ENCODE assay signal across 8 cellular contexts in the genomic region with DNA sequence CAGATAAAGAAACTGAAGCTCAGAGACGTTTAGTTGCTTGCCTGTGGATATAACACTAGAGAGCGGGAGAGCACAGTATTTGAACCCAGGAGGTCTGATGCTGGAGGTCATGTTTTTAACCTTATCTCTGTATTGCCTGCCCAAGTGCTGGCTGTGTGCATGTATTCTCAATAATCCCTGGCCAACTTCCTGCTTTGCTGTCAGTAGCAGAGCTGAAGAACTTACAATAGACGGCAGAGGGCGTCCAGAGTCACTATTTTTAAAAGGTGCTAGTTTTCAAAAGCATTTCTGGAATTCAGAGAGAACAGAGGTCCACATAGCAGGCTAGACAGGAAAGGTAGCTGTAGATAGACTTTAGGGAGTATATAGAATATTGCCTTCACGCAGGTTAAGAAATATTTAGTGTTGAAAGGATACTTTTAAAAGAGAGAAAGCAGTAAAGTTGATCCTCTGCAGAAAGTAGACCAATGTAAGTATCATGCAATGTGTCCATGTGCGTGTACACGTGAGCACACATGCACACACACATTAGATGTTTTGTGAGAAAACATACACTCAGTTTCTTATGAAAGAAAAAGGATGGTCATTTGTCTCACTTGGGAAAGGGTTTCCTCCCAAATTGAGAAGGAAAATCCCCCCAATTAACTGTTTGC. TPM values are rescaled to one million over a fixed set of nuclear protein-coding genes. Genes with fewer than 3 reads are reported as not detected.
DNase-seq lines count a peak whose midpoint lies in the region; ATAC-seq, FAIRE-seq and TF ChIP-seq lines count a peak whose summit lies in the region.

No MANE protein-coding gene starts in this region.

- H3K79me2 ChIP-seq in H1 (ENCODE audit: control insufficient read depth in 1 of 2, insufficient read depth in 2 of 2, low read length in 2 of 2) (no peaks in the 10 kb centered on the region), mesendoderm (ENCODE audit: control insufficient read depth, insufficient read depth, low read length) (no peaks in the 10 kb centered on the region)

- H3K79me1 ChIP-seq in H1 (ENCODE audit: low read depth, low read length) (no peaks in the 10 kb centered on the region), mesendoderm (ENCODE audit: low read length) (no peaks in the 10 kb centered on the region)

- H2BK12ac ChIP-seq in H1 (ENCODE audit: low read depth, low read length): no peak overlapping the region

- no peak overlapping the region for H2AK5ac ChIP-seq in H1 (ENCODE audit: low read depth, low read length)
- H2AK5ac ChIP-seq in mesendoderm (ENCODE audit: low read length): no peak overlapping the region

- CTCF ChIA-PET in AG04450 (lab: Charles Lee) (interaction anchor here (0.5 to 3.1 kb wide), 49 partner anchors 9 to 515 kb away, joined by 3 to 65 read pairs (median 4); partner anchors contain the start of genes MRPS27 and PTCD2), H1 (lab: Charles Lee; ENCODE audit: partially characterized antibody) (interaction anchor here (0.7 to 5.0 kb wide), 27 partner anchors 9 to 592 kb away, joined by 3 to 38 read pairs (median 4); partner anchors contain the start of genes MRPS27 and PTCD2)

- H3K4me3 ChIP-seq in AG04450 (ENCODE audit: low read depth, low read length): no peak overlapping the region
- H3K4me3 ChIP-seq in H1 (ENCODE audit: extremely low read depth in 1 of 4, insufficient read depth in 2 of 4, low read depth in 3 of 4, low read length in 4 of 4): no peak overlapping the region
- H3K4me3 ChIP-seq in mesendoderm (ENCODE audit: low read length): no peak overlapping the region
- H3K4me3 ChIP-seq in tibial nerve: no peak overlapping the region

- H3K9me3 ChIP-seq in AG04450 (ENCODE audit: control insufficient read depth, insufficient read depth, low read length): no peaks in the 10 kb centered on the region
- no peaks in the 10 kb centered on the region for H3K9me3 ChIP-seq in H1 (ENCODE audit: insufficient read depth in 2 of 2, low read depth in 1 of 2, low read length in 1 of 2)
- no peaks in the 10 kb centered on the region for H3K9me3 ChIP-seq in tibial nerve

- peak; percentile 70 to 77 for TF ChIP-seq RAD21 in H1 (IDR thresholded peaks at IDR 0.05 in 1 of 2, conservative IDR thresholded peaks at IDR 0.05 in 1 of 2; ENCODE audit: low read depth in 2 of 2, low read length in 2 of 2)

- H2BK5ac ChIP-seq in H1 (ENCODE audit: low read depth, low read length) (no peak overlapping the region; the same call in 1 of the 2 replicates), mesendoderm (ENCODE audit: low read length) (no peak overlapping the region)

- TF ChIP-seq EP300 in H1 (IDR thresholded peaks at IDR 0.05; ENCODE audit: borderline replicate concordance in 1 of 2, low read depth in 2 of 2, low read length in 2 of 2) (no peak), tibial nerve (IDR thresholded peaks at IDR 0.05) (no peak)

- peak; percentile 83 for TF ChIP-seq CTCF in AG04450 (IDR thresholded peaks at IDR 0.05; ENCODE audit: low read depth, low read length)
- TF ChIP-seq CTCF in GM12874 (IDR thresholded peaks at IDR 0.05; ENCODE audit: insufficient read depth, low read depth, low read length): peak; percentile 64
- TF ChIP-seq CTCF in H1 (IDR thresholded peaks at IDR 0.05; ENCODE audit: control extremely low read depth in 1 of 3, insufficient read depth in 1 of 3, low read depth in 1 of 3, low read length in 3 of 3): peak in 2 of 3 experiments; percentile 46 to 61; a peak in 2 of 4 replicates
- peak; percentile 54 to 84 (median 61) for TF ChIP-seq CTCF in tibial nerve (IDR thresholded peaks at IDR 0.05)

- H3K14ac ChIP-seq in H1 (ENCODE audit: insufficient read length): no peak overlapping the region

- H4K91ac ChIP-seq in H1 (replicated peaks; ENCODE audit: insufficient read length, low read length): no peak overlapping the region

- H3K36me3 ChIP-seq in H1 (ENCODE audit: control insufficient read depth in 2 of 4, insufficient read depth in 4 of 4, low read length in 3 of 4) (peaks cover 0 to 9% (median 4%) of the 10 kb centered on the region in 4 experiments; a peak in 3 of 8 replicates), mesendoderm (ENCODE audit: control insufficient read depth, insufficient read depth, low read length) (no peaks in the 10 kb centered on the region), tibial nerve (peaks cover 0 to 19% (median 0%) of the 10 kb centered on the region in 3 donors)

- H3K18ac ChIP-seq in H1 (ENCODE audit: extremely low read depth, low read length) (no peak overlapping the region), mesendoderm (ENCODE audit: low read length) (no peak overlapping the region)

- 68% methylated on average over 7 of the region's 7 CpGs; no CpG with 5 or more reads in 1 of the 2 experiments for WGBS in H1 (ENCODE audit: extremely low coverage in 1 of 2, insufficient coverage in 1 of 2, insufficient read length in 1 of 2, insufficient replicate concordance in 2 of 2, low coverage in 1 of 2, low lambda C conversion rate in 2 of 2, missing lambda C conversion rate in 1 of 2), 2 experiments
- WGBS in mesendoderm (ENCODE audit: extremely low coverage, insufficient coverage, low lambda C conversion rate): no CpG with 5 or more reads among the region's 7 CpGs
- 32 to 37% methylated on average over 7 of the region's 7 CpGs for WGBS in tibial nerve, 2 donors

- no peaks in the 10 kb centered on the region for H3K23me2 ChIP-seq in H1 (ENCODE audit: low read depth, low read length)

- no peaks in the 10 kb centered on the region for H3K27me3 ChIP-seq in AG04450 (ENCODE audit: control insufficient read depth, insufficient read depth, low read length)
- no peaks in the 10 kb centered on the region for H3K27me3 ChIP-seq in H1 (replicated peaks in 1 of 4; ENCODE audit: control insufficient read depth in 3 of 4, extremely low read depth in 1 of 4, insufficient read depth in 3 of 4, low read length in 3 of 4)
- H3K27me3 ChIP-seq in mesendoderm (ENCODE audit: insufficient read depth, low read length, poor library complexity): no peaks in the 10 kb centered on the region
- H3K27me3 ChIP-seq in tibial nerve: no peaks in the 10 kb centered on the region

- H3K4ac ChIP-seq in H1 (replicated peaks; ENCODE audit: insufficient read length, low read depth, low read length) (no peak overlapping the region), mesendoderm (ENCODE audit: low read depth, low read length) (no peak overlapping the region)

- H4K8ac ChIP-seq in H1 (ENCODE audit: extremely low read depth, insufficient read depth, low read length): no peak overlapping the region
- H4K8ac ChIP-seq in mesendoderm (ENCODE audit: low read depth, low read length): no peak overlapping the region

- H2BK120ac ChIP-seq in H1 (replicated peaks; ENCODE audit: low read depth, low read length) (no peak overlapping the region), mesendoderm (ENCODE audit: low read depth, low read length) (no peak overlapping the region)

- H2AFZ ChIP-seq in H1 (ENCODE audit: low read length): no peak overlapping the region

- POLR2A ChIA-PET in AG04450 (lab: Yijun Ruan, JAX) (interaction anchor here (0.7 to 1.2 kb wide), 2 partner anchors 234 to 265 kb away, joined by 3 read pairs; no protein-coding TSS in a partner anchor), H1 (lab: Charles Lee; ENCODE audit: partially characterized antibody) (interaction anchor here (0.6 to 1.1 kb wide), 4 partner anchors 40 to 189 kb away, joined by 3 read pairs; no protein-coding TSS in a partner anchor)

- no peaks in the 10 kb centered on the region for H4K20me1 ChIP-seq in H1 (replicated peaks in 1 of 2; ENCODE audit: control insufficient read depth in 1 of 2, insufficient read depth in 2 of 2, low read length in 2 of 2)

- H2BK15ac ChIP-seq in H1 (ENCODE audit: low read length) (no peak overlapping the region), mesendoderm (replicated peaks; ENCODE audit: low read depth) (no peak overlapping the region)

- DNase-seq in AG04450 (ENCODE audit: low read depth, low spot score) (peak; percentile 61), NCI-H2029 (lab: John Stamatoyannopoulos, UW) (peak; percentile 75), T1000 (lab: John Stamatoyannopoulos, UW) (peak; percentile 31), H1 (ENCODE audit: low read depth in 1 of 2, low spot score in 2 of 2) (no peak), mesendoderm (peak; percentile 85), tibial nerve (ENCODE audit: low spot score in 2 of 2) (peak; percentile 59 to 88)

- ATAC-seq in HG02678 (IDR thresholded peaks at IDR 0.05; ENCODE audit: unreplicated experiment): peak; percentile 83

- FAIRE-seq in H1 (lab: Jason Lieb, UNC): no peak

- H3K4me2 ChIP-seq in H1 (ENCODE audit: insufficient read depth in 1 of 2, low read depth in 2 of 2, low read length in 2 of 2): no peak overlapping the region
- no peak overlapping the region for H3K4me2 ChIP-seq in mesendoderm (ENCODE audit: low read length)

- no peak overlapping the region for H2BK20ac ChIP-seq in H1 (ENCODE audit: low read length)

- H3K4me1 ChIP-seq in H1 (replicated peaks in 1 of 4; ENCODE audit: control insufficient read depth in 3 of 4, insufficient read depth in 4 of 4, low read length in 3 of 4): peaks cover 0 to 6% (median 4%) of the 10 kb centered on the region in 4 experiments; a peak in 4 of 7 replicates
- H3K4me1 ChIP-seq in mesendoderm (ENCODE audit: control insufficient read depth, low read depth, low read length): no peaks in the 10 kb centered on the region
- H3K4me1 ChIP-seq in tibial nerve: peaks cover 0 to 6% (median 2%) of the 10 kb centered on the region in 4 donors

- H3K56ac ChIP-seq in H1 (replicated peaks; ENCODE audit: insufficient read length, low read depth, low read length) (no peak overlapping the region), mesendoderm (ENCODE audit: low read length) (no peak overlapping the region)

- TF ChIP-seq POLR2A in H1 (IDR thresholded peaks at IDR 0.05; ENCODE audit: control extremely low read depth in 1 of 2, low read depth in 2 of 2, low read length in 2 of 2): no peak
- TF ChIP-seq POLR2A in tibial nerve (IDR thresholded peaks at IDR 0.05): no peak

- H3K27ac ChIP-seq in AG04450 (ENCODE audit: low read depth, low read length) (no peak overlapping the region), H1 (ENCODE audit: low read depth, low read length) (no peak overlapping the region), mesendoderm (ENCODE audit: low read depth, low read length) (no peak overlapping the region), tibial nerve (no peak overlapping the region)

- H3K23ac ChIP-seq in H1 (ENCODE audit: insufficient read length) (no peak overlapping the region), mesendoderm (ENCODE audit: low read length) (no peak overlapping the region)

- H4K5ac ChIP-seq in H1 (ENCODE audit: insufficient read length, low read depth, low read length) (no peak overlapping the region), mesendoderm (ENCODE audit: low read length) (no peak overlapping the region)

- no peak overlapping the region for H3K9ac ChIP-seq in H1 (replicated peaks in 1 of 4; ENCODE audit: extremely low read depth in 1 of 4, low read depth in 3 of 4, low read length in 3 of 4)
- no peak overlapping the region for H3K9ac ChIP-seq in mesendoderm (ENCODE audit: low read length)

RNA-seq across cellular contexts. Expression of gene PTCD2, which starts 46.3 kb away (rescaled TPM):
- polyA plus RNA-seq in AG04450 (2011; rRNA removed) (9.8 and 13.9 TPM in 2 replicates), H1 (2011; rRNA removed) (5.6 and 7.3 TPM in 2 replicates)
- polyA minus RNA-seq in AG04450 (2011; rRNA and poly(A)+ RNA removed): 9.8 and 11.5 TPM in 2 replicates
- total RNA-seq in H1 (2021; fragmentation: NEBNext Ultra II Directional; extraction: Animal tissue kit (Norgen Biotek cat#: 25700)): 12.6 and 15.4 TPM in 2 replicates
- 8.7 TPM for polyA plus RNA-seq in H1 (2011; cell fraction: cytosol; rRNA removed)
- 8.9 TPM for polyA plus RNA-seq in H1 (2011; cell fraction: nucleus; rRNA removed)
- 7.8 to 12.1 TPM (median 8.4 TPM) in 4 replicates for polyA plus RNA-seq in H1 (2012, experiment 1 of 2)
- 0.98 TPM for polyA plus RNA-seq in H1 (2012, experiment 2 of 2)
- 7.3 TPM for polyA plus RNA-seq in H1 (2013, experiment 1 of 2)
- 7.7 TPM for polyA plus RNA-seq in H1 (2013, experiment 2 of 2)
- 14.9 and 15.8 TPM in 2 replicates for polyA minus RNA-seq in H1 (2011; rRNA and poly(A)+ RNA removed)
- 4.4 TPM for polyA minus RNA-seq in H1 (2011; cell fraction: cytosol; rRNA and poly(A)+ RNA removed)
- 11.9 TPM for polyA minus RNA-seq in H1 (2011; cell fraction: nucleus; rRNA and poly(A)+ RNA removed)
- 6.1 TPM for polyA plus RNA-seq in mesendoderm (2013, experiment 1 of 2)
- polyA plus RNA-seq in mesendoderm (2013, experiment 2 of 2): 6.7 TPM
- total RNA-seq in tibial nerve: 10 to 100 TPM in 3 of 4 donors, 1 to 10 TPM in 1; 6.3 to 17.4 (median 11.8) TPM

RNA-seq across cellular contexts. Expression of gene MRPS27, which starts 46.4 kb away (rescaled TPM):
- 87.5 and 98.3 TPM in 2 replicates for polyA plus RNA-seq in AG04450 (2011; rRNA removed)
- polyA minus RNA-seq in AG04450 (2011; rRNA and poly(A)+ RNA removed): 91.9 and 105 TPM in 2 replicates
- total RNA-seq in H1 (2021; fragmentation: NEBNext Ultra II Directional; extraction: Animal tissue kit (Norgen Biotek cat#: 25700)): 102 and 105 TPM in 2 replicates
- 86.1 and 93.2 TPM in 2 replicates for polyA plus RNA-seq in H1 (2011; rRNA removed)
- 84.5 TPM for polyA plus RNA-seq in H1 (2011; cell fraction: cytosol; rRNA removed)
- 97.6 TPM for polyA plus RNA-seq in H1 (2011; cell fraction: nucleus; rRNA removed)
- polyA plus RNA-seq in H1 (2012, experiment 1 of 2): 67.4 to 94.2 TPM (median 74.5 TPM) in 4 replicates
- 37.0 TPM for polyA plus RNA-seq in H1 (2012, experiment 2 of 2)
- polyA plus RNA-seq in H1 (2013, experiment 1 of 2): 63.1 TPM
- 62.8 TPM for polyA plus RNA-seq in H1 (2013, experiment 2 of 2)
- 122 and 149 TPM in 2 replicates for polyA minus RNA-seq in H1 (2011; rRNA and poly(A)+ RNA removed)
- polyA minus RNA-seq in H1 (2011; cell fraction: cytosol; rRNA and poly(A)+ RNA removed): 101 TPM
- polyA minus RNA-seq in H1 (2011; cell fraction: nucleus; rRNA and poly(A)+ RNA removed): 92.5 TPM
- polyA plus RNA-seq in mesendoderm (2013, experiment 1 of 2): 60.4 TPM
- polyA plus RNA-seq in mesendoderm (2013, experiment 2 of 2): 60.5 TPM
- total RNA-seq in tibial nerve: 10 to 100 TPM; 44.4 to 59.0 (median 47.4) TPM

Comparison
In these comparisons a context has a peak if more than half of its experiments do, and no peak if none do; other contexts are left out.
1. DNase-seq: peak in AG04450 (single experiment), NCI-H2029 (single experiment), T1000 (single experiment), mesendoderm (single experiment) and tibial nerve (2 of 2); none in H1 (0 of 2).
2. Peak in every context shown above with its lines, with median percentiles within 50 percentile points of each other: CTCF ChIP-seq.